8 cellular contexts compared by ENCODE assay signal in the genomic region with DNA sequence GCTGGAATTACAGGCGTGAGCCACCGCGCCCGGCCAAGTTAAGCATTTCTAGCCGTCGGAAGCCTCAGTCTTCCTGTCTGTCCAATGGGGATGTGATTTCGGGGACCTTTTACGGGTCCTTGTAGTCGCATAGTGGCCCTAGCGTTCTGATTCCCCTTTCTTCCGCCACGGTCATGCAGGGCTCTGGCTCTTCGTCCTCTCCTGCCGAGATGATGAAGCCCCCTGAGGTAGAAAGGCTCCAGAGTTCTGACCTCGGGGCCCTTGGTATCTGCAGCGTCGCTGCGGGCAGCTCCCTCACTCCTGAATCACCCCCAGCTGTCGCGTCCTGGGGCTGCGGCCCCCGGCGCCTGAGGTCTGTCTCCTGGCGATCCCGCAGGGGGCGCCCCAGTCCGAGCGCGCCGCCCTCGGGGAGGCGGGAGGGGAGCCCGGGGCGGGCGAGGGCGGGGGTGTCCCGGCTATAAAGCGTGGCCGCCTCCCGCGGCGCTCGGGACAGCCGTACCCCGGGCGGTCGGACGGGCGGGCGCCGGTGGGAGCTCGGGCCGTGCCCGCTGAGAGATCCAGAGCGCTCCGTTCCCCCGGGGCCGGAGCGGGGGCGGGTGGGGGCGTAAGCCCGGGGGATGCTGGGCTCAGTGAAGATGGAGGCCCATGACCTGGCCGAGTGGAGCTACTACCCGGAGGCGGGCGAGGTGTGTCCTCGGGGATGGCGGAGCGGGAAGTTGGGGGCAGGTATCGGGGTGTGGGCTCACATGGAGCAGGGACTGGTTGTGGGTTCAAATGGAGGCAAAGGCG. TPM values are rescaled to one million over a fixed set of nuclear protein-coding genes. Genes with fewer than 3 reads are reported as not detected.
DNase-seq lines count a peak whose midpoint lies in the region; ATAC-seq and TF ChIP-seq lines count a peak whose summit lies in the region.

A gene (plus strand): TSS at position 487 of the 789 bp plus-strand sequence. CDS start 131 bp downstream, at position 618.

- peak; percentile 84 for TF ChIP-seq RAD21 in liver (IDR thresholded peaks at IDR 0.05)

- H3K4me1 ChIP-seq in HUES48 (ENCODE audit: control insufficient read depth, insufficient read depth, low read length) (peaks cover 12% of the 10 kb centered on the region; the same call in 1 of the 2 replicates), liver (ENCODE audit: control insufficient read depth in 4 of 4, insufficient read depth in 4 of 4, low read length in 3 of 4) (peaks cover 9 to 55% (median 37%) of the 10 kb centered on the region in 4 donors)

- peak within 1 kb of the TSS; percentile 35 for H3K27ac ChIP-seq in HUES48 (ENCODE audit: low read depth, low read length)
- peak within 1 kb of the TSS; percentile 96 for H3K27ac ChIP-seq in liver (ENCODE audit: low read depth in 1 of 2, low read length in 2 of 2)

- H3K36me3 ChIP-seq in HUES48 (ENCODE audit: control insufficient read depth, insufficient read depth, low read length), result peaks cover 21% of the 10 kb centered on the region
- H3K36me3 ChIP-seq in liver (ENCODE audit: control insufficient read depth in 4 of 4, insufficient read depth in 3 of 4, low read depth in 1 of 4, low read length in 3 of 4), result no peaks in the 10 kb centered on the region

- ATAC-seq in central memory CD8-positive, alpha-beta T cell (replicated peaks; ENCODE audit: extremely low read depth, poor library complexity, severe bottlenecking), result no peak
- ATAC-seq in GM19351 (IDR thresholded peaks at IDR 0.05; ENCODE audit: unreplicated experiment), result no peak

- H3K9me3 Mint-ChIP-seq in central memory CD8-positive, alpha-beta T cell, result no peaks in the 10 kb centered on the region

- H3K9me3 ChIP-seq in HUES48 (ENCODE audit: control insufficient read depth, insufficient read depth, low read length) (no peaks in the 10 kb centered on the region), liver (ENCODE audit: control insufficient read depth in 4 of 4, low read length in 3 of 4) (no peaks in the 10 kb centered on the region)

- H3K27me3 ChIP-seq in HUES48 (ENCODE audit: control insufficient read depth, insufficient read depth, low read length), result no peaks in the 10 kb centered on the region
- no peaks in the 10 kb centered on the region for H3K27me3 ChIP-seq in liver (ENCODE audit: control insufficient read depth in 4 of 4, insufficient read depth in 4 of 4, low read length in 3 of 4)

- H3K9ac ChIP-seq in HUES48 (ENCODE audit: low read depth, low read length) (peak within 1 kb of the TSS; percentile 67), liver (ENCODE audit: low read depth in 1 of 2, low read length in 2 of 2) (peak within 1 kb of the TSS; percentile 98 to 99)

- peak; percentile 49 for DNase-seq in T-helper 9 cell
- no peak for DNase-seq in central memory CD8-positive, alpha-beta T cell (ENCODE audit: low spot score in 2 of 2)
- DNase-seq in stimulated activated CD8-positive, alpha-beta memory T cell treated with anti-CD3 and anti-CD28 coated beads, Interleukin-7, amount 100 ng/mL, for 48 hours (ENCODE audit: extremely low read depth in 1 of 2, low read depth in 1 of 2), result peak; percentile 30 to 49
- no peak for DNase-seq in SKM-1 treated with dmso at 0.1 percent for 144 hours (lab: John Stamatoyannopoulos, UW; ENCODE audit: unreplicated experiment)

- H3K4me1 Mint-ChIP-seq in central memory CD8-positive, alpha-beta T cell, result peaks cover 35% of the 10 kb centered on the region

- peaks cover 12% of the 10 kb centered on the region for H3K27me3 Mint-ChIP-seq in central memory CD8-positive, alpha-beta T cell

- peak; percentile 71 for TF ChIP-seq CTCF in GM12875 (IDR thresholded peaks at IDR 0.05; ENCODE audit: borderline replicate concordance, insufficient read depth, low read depth, low read length)
- TF ChIP-seq CTCF in liver (IDR thresholded peaks at IDR 0.05; ENCODE audit: low read depth, low read length, missing input control), result peak; percentile 85

- H3K4me3 Mint-ChIP-seq in central memory CD8-positive, alpha-beta T cell, result peak within 1 kb of the TSS; percentile 93

- 2% methylated on average over 71 of the region's 71 CpGs for WGBS in liver

- H3K4me3 ChIP-seq in GM12875 (ENCODE audit: low read depth, low read length), result peak within 1 kb of the TSS; percentile 42
- H3K4me3 ChIP-seq in HUES48 (ENCODE audit: low read depth, low read length), result peak within 1 kb of the TSS; percentile 89
- peak within 1 kb of the TSS; percentile 83 to 92 (median 83) for H3K4me3 ChIP-seq in liver (ENCODE audit: low read depth in 1 of 3, low read length in 3 of 3)

- peak within 1 kb of the TSS; percentile 88 for H3K27ac Mint-ChIP-seq in central memory CD8-positive, alpha-beta T cell (ENCODE audit: low read depth)

- H3K36me3 Mint-ChIP-seq in central memory CD8-positive, alpha-beta T cell (ENCODE audit: insufficient read depth), result peaks cover 14% of the 10 kb centered on the region

TF ChIP-seq in liver, 16 proteins besides CTCF, POLR2A, EP300 and RAD21:
- TF ChIP-seq, protein P1, sequence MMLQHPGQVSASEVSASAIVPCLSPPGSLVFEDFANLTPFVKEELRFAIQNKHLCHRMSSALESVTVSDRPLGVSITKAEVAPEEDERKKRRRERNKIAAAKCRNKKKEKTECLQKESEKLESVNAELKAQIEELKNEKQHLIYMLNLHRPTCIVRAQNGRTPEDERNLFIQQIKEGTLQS (IDR thresholded peaks at IDR 0.05), result no peak
- peak; percentile 26 for TF ChIP-seq YY1 (IDR thresholded peaks at IDR 0.05)
- TF ChIP-seq RXRA (IDR thresholded peaks at IDR 0.05), result peak in 1 of 2 donors; percentile 19

RNA-seq across cellular contexts. Expression of the gene that starts here (rescaled TPM):
- total RNA-seq in liver, result 10 to 100 TPM; 12.3 to 30.8 TPM
- 10 to 100 TPM; 11.5 to 37.1 TPM for polyA plus RNA-seq in liver

Comparison
In these comparisons a context has a peak if more than half of its experiments do, and no peak if none do; other contexts are left out.
1. DNase-seq: peak in T-helper 9 cell (single experiment) and stimulated activated CD8-positive, alpha-beta memory T cell treated with anti-CD3 and anti-CD28 coated beads, Interleukin-7, amount 100 ng/mL, for 48 hours (2 of 2); none in central memory CD8-positive, alpha-beta T cell (0 of 2) and SKM-1 treated with dmso at 0.1 percent for 144 hours (single experiment).
2. Peak in every context shown above with its lines, with median percentiles within 50 percentile points of each other: H3K4me3 ChIP-seq.